ENCODE assay signal across 32 cellular contexts in the genomic region with DNA sequence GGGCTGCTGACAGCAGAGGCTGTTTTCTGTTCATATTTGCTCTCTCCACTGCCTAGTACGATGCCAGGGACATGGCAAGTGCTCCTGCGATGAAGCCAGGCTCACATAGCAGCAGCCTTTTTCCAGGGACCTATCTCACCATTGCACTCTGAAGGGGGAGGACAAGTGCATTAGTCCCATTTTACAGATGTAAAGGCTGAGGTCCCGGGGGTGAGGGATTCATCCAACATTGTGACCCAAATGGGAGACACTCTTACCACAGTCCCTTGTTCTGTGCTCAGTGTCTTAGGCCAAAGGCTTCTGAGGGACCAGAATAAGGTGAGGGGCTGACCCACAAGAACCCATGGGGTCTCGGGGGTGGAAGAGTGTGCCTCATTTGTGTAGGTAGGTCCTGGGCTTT. TPM values are rescaled to one million over a fixed set of nuclear protein-coding genes. Genes with fewer than 3 reads are reported as not detected.
"Had no signal": no experiment of that assay in that cellular context is flagged by ENCODE, and none has a peak within 500 bp of the region (broad histone marks: within the 10 kb centered on the region; RNA-seq: fewer than 3 reads in every experiment).

No MANE protein-coding gene starts in this region.

- ATAC-seq: activated naive CD4-positive, alpha-beta T cell treated with anti-CD3 and anti-CD28 coated beads, Interleukin-2, amount 50 U/mL, for 72 hours; activated naive CD8-positive, alpha-beta T cell treated with anti-CD3 and anti-CD28 coated beads, Interleukin-2, amount 50 U/mL, for 24 hours; activated T-cell treated with anti-CD3 and anti-CD28 coated beads, Interleukin-2, amount 50 U/mL, for 4 hours; activated T-cell treated with anti-CD3 and anti-CD28 coated beads, Interleukin-2, amount 50 U/mL, for 72 hours; activated T-helper 17 cell treated with anti-CD3 and anti-CD28 coated beads, Interleukin-2, amount 50 U/mL, for 72 hours; body of pancreas had no signal

- FAIRE-seq: astrocyte, bronchial epithelial cell had no signal

- DNase-seq: activated gamma-delta T cell; activated gamma-delta T cell treated with Interleukin-2 at 50 U/mL for 16 hours; activated naive CD4-positive, alpha-beta T cell; activated naive CD4-positive, alpha-beta T cell treated with anti-CD3 and anti-CD28 coated beads for 36 hours; activated naive CD4-positive, alpha-beta T cell treated with anti-CD3 and anti-CD28 coated beads, Interleukin-2, amount 10 ng/mL, durations not matched to agents 7 days and 5 days; activated naive CD4-positive, alpha-beta T cell treated with anti-CD3 and anti-CD28 coated beads, Interleukin-2, amount 50 U/mL, for 16 hours; activated naive CD4-positive, alpha-beta T cell treated with Interleukin-2 at 50 U/mL for 16 hours; activated naive CD8-positive, alpha-beta T cell treated with anti-CD3 and anti-CD28 coated beads for 36 hours; activated naive CD8-positive, alpha-beta T cell treated with anti-CD3 and anti-CD28 coated beads, Interleukin-2, amount 10 ng/mL, durations not matched to agents 7 days and 5 days; activated naive CD8-positive, alpha-beta T cell treated with anti-CD3 and anti-CD28 coated beads, Interleukin-2, amount 50 U/mL, for 24 hours; activated T-cell treated with anti-CD3 and anti-CD28 coated beads for 4 hours; activated T-cell treated with anti-CD3 and anti-CD28 coated beads, Interleukin-2, amount 50 U/mL, for 1 hour; activated T-cell treated with anti-CD3 and anti-CD28 coated beads, Interleukin-2, amount 50 U/mL, for 24 hours; activated T-cell treated with anti-CD3 and anti-CD28 coated beads, Interleukin-2, amount 50 U/mL, for 4 hours; activated T-cell treated with anti-CD3 and anti-CD28 coated beads, Interleukin-2, amount 50 U/mL, for 48 hours; activated T-cell treated with anti-CD3 and anti-CD28 coated beads, Interleukin-2, amount 50 U/mL, for 72 hours; adrenal gland; amniotic stem cell; amygdala; anterior cingulate cortex; body of pancreas; brain microvascular endothelial cell; caudate nucleus; central memory CD4-positive, alpha-beta T cell; cerebellar nuclear complex had no signal

- H3K4me1 ChIP-seq: ascending aorta, breast epithelium had no signal

- H3K9me3 ChIP-seq: adrenal gland, ascending aorta, body of pancreas, breast epithelium had no signal

- H3K36me3 ChIP-seq: adrenal gland, ascending aorta, brain microvascular endothelial cell, breast epithelium, cardiac muscle cell had no signal

- H3K27me3 ChIP-seq: ascending aorta, body of pancreas, brain microvascular endothelial cell had no signal

- H3K4me3 ChIP-seq: adrenal gland, ascending aorta, body of pancreas, breast epithelium, cardiac muscle cell had no signal

- H3K27ac ChIP-seq: adrenal gland, ascending aorta, body of pancreas, brain microvascular endothelial cell, breast epithelium, cardiac muscle cell had no signal

RNA-seq across cellular contexts. Expression of gene ESRRB, which starts 21.6 kb away (rescaled TPM):
- total RNA-seq: activated naive CD4-positive, alpha-beta T cell treated with anti-CD3 and anti-CD28 coated beads for 36 hours; activated naive CD8-positive, alpha-beta T cell treated with anti-CD3 and anti-CD28 coated beads for 36 hours; astrocyte; body of pancreas; bronchial epithelial cell had no signal
